In the genomic region with DNA sequence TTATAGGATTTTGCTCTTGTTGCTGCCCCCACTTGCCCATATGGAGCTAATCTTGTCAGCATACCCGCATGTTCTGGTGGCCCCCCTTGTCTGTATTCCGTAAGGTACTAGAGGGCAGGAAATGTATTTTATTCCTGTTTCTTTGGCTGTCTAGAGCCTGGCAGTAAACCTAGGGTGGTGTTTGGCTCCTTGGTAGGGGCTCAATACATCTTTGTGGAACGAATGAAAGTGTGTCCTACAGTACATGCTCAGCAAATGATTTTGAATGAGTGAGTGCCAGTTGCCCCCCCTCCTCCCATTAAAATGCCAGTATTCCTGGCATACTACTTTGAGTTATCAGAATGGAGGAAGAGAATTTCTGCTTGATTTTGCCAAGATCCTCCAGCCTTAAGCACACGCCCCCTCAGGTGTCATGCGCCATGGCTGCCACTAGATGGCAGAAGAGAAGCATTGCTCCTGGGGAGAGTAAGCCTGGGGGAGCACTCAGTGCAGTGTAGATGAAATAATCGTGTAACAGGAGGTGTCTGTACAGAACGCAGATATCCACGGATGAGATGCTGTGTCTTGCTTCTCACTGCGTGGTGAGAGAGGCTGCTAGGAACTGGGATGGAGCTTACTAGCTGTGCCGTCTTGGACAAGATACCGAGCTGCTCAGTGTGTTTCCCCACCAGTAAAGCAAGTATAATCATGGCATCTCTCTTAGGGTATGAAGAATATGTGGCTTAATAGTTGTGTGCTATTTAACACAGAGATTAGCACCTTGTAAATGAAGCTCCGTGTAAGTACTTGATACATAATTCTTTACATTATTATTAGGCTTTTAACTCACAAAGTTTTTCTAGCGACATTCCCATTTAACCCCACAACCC, we compare ENCODE assay signal across 1 cellular context.
TF ChIP-seq lines count a peak whose summit lies in the region.

No MANE protein-coding gene starts in this region.

TF ChIP-seq in H1, 55 proteins besides CTCF, POLR2A, EP300 and RAD21:
- peak; percentile 43; the same call in 1 of the 2 replicates for TF ChIP-seq EGR1 (IDR thresholded peaks at IDR 0.05; ENCODE audit: borderline replicate concordance, low read depth, low read length)
- 0 out of 2 replicates have a peak, but pooled peaks have one; percentile 11 for TF ChIP-seq TEAD4 (IDR thresholded peaks at IDR 0.05; ENCODE audit: low read depth, low read length)
- TF ChIP-seq RNF2 (IDR thresholded peaks at IDR 0.05; ENCODE audit: borderline replicate concordance, low read depth, low read length, missing control alignments, poor library complexity, severe bottlenecking) = no peak
- no peak for TF ChIP-seq PHF8 (conservative IDR thresholded peaks at IDR 0.05; ENCODE audit: low read depth, low read length)
